Comparison of ENCODE assay signal across 8 cellular contexts in the genomic region with DNA sequence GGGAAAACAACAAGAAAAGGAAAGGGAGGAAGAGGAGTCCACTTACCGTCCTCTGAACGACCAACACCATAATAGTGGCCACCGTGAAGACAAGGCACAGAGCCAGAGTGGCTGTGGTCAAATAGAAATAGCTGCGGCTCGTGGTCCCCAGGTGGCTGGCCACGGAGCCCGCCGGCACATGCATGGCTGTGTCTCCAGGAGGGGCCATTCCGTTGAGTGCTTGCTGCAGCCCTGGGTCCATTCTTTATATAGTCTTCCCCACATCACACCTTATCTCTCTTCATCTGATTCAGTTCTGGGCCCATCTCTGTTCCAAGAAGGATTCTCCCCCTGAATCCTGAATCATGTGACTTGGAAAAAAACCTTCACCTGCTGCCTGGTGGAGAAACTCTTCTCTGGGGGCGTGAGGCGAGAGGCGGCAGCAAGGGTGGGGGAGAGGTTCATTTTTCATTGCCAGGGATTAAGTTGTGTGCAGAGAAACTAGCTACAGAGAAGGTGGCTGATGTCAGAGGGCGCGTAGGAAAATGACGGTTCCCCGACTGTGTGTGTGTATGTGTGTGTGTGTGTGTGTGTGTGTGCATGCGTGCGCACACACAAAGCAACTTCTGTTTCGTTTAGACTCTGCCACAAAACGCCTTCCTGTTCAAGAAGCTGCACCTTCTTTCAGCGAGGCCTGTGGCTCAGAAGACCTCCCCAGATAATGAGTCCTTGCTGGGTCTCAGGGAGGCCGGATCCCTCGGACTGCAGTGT. TPM values are rescaled to one million over a fixed set of nuclear protein-coding genes. Genes with fewer than 3 reads are reported as not detected.
DNase-seq lines count a peak whose midpoint lies in the region; ATAC-seq, FAIRE-seq and TF ChIP-seq lines count a peak whose summit lies in the region.

Gene TNFSF8, minus strand, starts transcription at position 529 of the 750 bp plus-strand sequence. Its CDS starts 288 bp downstream, at position 241.

- DNase-seq in activated CD8-positive, alpha-beta memory T cell treated with anti-CD3 and anti-CD28 coated beads for 48 hours (ENCODE audit: low read depth in 2 of 3, low spot score in 2 of 3): peak in 2 of 3 experiments; percentile 44 to 49
- DNase-seq in right atrium auricular region (ENCODE audit: low spot score) (no peak), kidney (no peak), ecto neural progenitor cell (ENCODE audit: low spot score) (no peak), NCI-H2081 (lab: John Stamatoyannopoulos, UW) (no peak), middle frontal gyrus (ENCODE audit: extremely low spot score, low spot score) (no peak)
- peak; percentile 76 for DNase-seq in stimulated activated CD8-positive, alpha-beta memory T cell treated with anti-CD3 and anti-CD28 coated beads, Interleukin-4, amount 100 ng/mL, for 48 hours

- no peak for FAIRE-seq in kidney (lab: Jason Lieb, UNC)

- no peaks in the 10 kb centered on the region for H3K9me3 ChIP-seq in right atrium auricular region
- no peaks in the 10 kb centered on the region for H3K9me3 ChIP-seq in kidney (ENCODE audit: control insufficient read depth in 1 of 2, low read length in 2 of 2)

- H3K4me1 ChIP-seq in right atrium auricular region: no peaks in the 10 kb centered on the region
- no peaks in the 10 kb centered on the region for H3K4me1 ChIP-seq in kidney (ENCODE audit: control insufficient read depth in 1 of 2, insufficient read depth in 1 of 2, low read depth in 1 of 2, low read length in 2 of 2)

- peak within 1 kb of the TSS; percentile 21 to 50 for H3K27ac ChIP-seq in right atrium auricular region
- H3K27ac ChIP-seq in kidney (ENCODE audit: low read depth in 2 of 2, low read length in 2 of 2): no peak within 1 kb of the TSS

- H3K4me3 ChIP-seq in right atrium auricular region: peak within 1 kb of the TSS; percentile 9 to 16
- H3K4me3 ChIP-seq in kidney (ENCODE audit: low read length in 2 of 2): peak within 1 kb of the TSS in 1 of 2 donors; percentile 28

- no peaks in the 10 kb centered on the region for H3K27me3 ChIP-seq in right atrium auricular region

- H3K9ac ChIP-seq in kidney (ENCODE audit: low read length in 2 of 2): no peak within 1 kb of the TSS

- no peak for TF ChIP-seq CTCF in right atrium auricular region (IDR thresholded peaks at IDR 0.05)
- TF ChIP-seq CTCF in kidney (IDR thresholded peaks at IDR 0.05; ENCODE audit: borderline replicate concordance, extremely low read depth, insufficient read depth): no peak

- ATAC-seq in HG03439 (IDR thresholded peaks at IDR 0.05; ENCODE audit: unreplicated experiment): peak; percentile 75

- intact Hi-C loops in kidney (cut with DNase I): no loop called here

- H3K36me3 ChIP-seq in right atrium auricular region: no peaks in the 10 kb centered on the region
- H3K36me3 ChIP-seq in kidney (ENCODE audit: control insufficient read depth in 1 of 2, insufficient read depth in 2 of 2, low read length in 2 of 2): no peaks in the 10 kb centered on the region

RNA-seq across cellular contexts. Expression of gene TNFSF8, which starts in this region (rescaled TPM):
- 1 to 10 TPM in 1 of 2 donors, under 1 TPM in 1; 0.22 to 1.7 TPM for total RNA-seq in right atrium auricular region
- total RNA-seq in kidney: 5.0 TPM
- polyA plus RNA-seq in kidney (ENCODE audit: insufficient read depth, low read depth, low replicate concordance): 0.43 TPM

Comparison
In these comparisons a context has a peak if more than half of its experiments do, and no peak if none do; other contexts are left out.
1. DNase-seq: peak in activated CD8-positive, alpha-beta memory T cell treated with anti-CD3 and anti-CD28 coated beads for 48 hours (2 of 3) and stimulated activated CD8-positive, alpha-beta memory T cell treated with anti-CD3 and anti-CD28 coated beads, Interleukin-4, amount 100 ng/mL, for 48 hours (single experiment); none in right atrium auricular region (single experiment), kidney (single experiment), ecto neural progenitor cell (single experiment), NCI-H2081 (0 of 2) and middle frontal gyrus (single experiment).
2. H3K27ac ChIP-seq: peak in right atrium auricular region (2 of 2); none in kidney (0 of 2).